Comparison of ENCODE assay signal across 18 cellular contexts in genomic region chr4:92516450-92516849, GRCh38.
DNase-seq lines count a peak whose midpoint lies in the region; ATAC-seq, FAIRE-seq and TF ChIP-seq lines count a peak whose summit lies in the region.
"Had no signal": no experiment of that assay in that cellular context is flagged by ENCODE, and none has a peak within 500 bp of the region (broad histone marks: within the 10 kb centered on the region; RNA-seq: fewer than 3 reads in every experiment).

No MANE protein-coding gene starts in this region.

- H4K20me1 ChIP-seq in GM23338 (replicated peaks; ENCODE audit: insufficient read depth) (no peaks in the 10 kb centered on the region; the same call in 1 of the 2 replicates), H1 (replicated peaks in 1 of 2; ENCODE audit: control insufficient read depth in 1 of 2, insufficient read depth in 2 of 2, low read length in 2 of 2) (peaks cover 0 to 6% of the 10 kb centered on the region in 2 experiments)
- H4K20me1 ChIP-seq: BLaER1 treated with 17β-estradiol and CSF1 and Interleukin-3, amounts not matched to agents 10 nM and 100 nM had no signal

- DNase-seq in DMS 273 (lab: John Stamatoyannopoulos, UW; ENCODE audit: unreplicated experiment) (peak; percentile 20), GM23338 (ENCODE audit: low spot score) (no peak), NCI-H69 (lab: John Stamatoyannopoulos, UW) (peak; percentile 40), H1 (ENCODE audit: low read depth in 1 of 2, low spot score in 2 of 2) (no peak), middle frontal gyrus (ENCODE audit: extremely low spot score, low spot score) (no peak)
- no peak for DNase-seq in activated CD8-positive, alpha-beta memory T cell treated with anti-CD3 and anti-CD28 coated beads, Interleukin-2, amount 10 ng/mL, durations not matched to agents 7 days and 5 days
- no peak for DNase-seq in effector CD4-positive, alpha-beta T cell
- DNase-seq: Calu3; CD8-positive, alpha-beta T cell; KBM-7 had no signal

- H4K91ac ChIP-seq in H1 (replicated peaks; ENCODE audit: insufficient read length, low read length) = no peak overlapping the region

- H3K9me3 Mint-ChIP-seq in GM23338 = no peaks in the 10 kb centered on the region
- H3K9me3 Mint-ChIP-seq in activated CD8-positive, alpha-beta memory T cell treated with anti-CD3 and anti-CD28 coated beads, Interleukin-2, amount 10 ng/mL, durations not matched to agents 7 days and 5 days (ENCODE audit: low read depth) = peaks cover 6% of the 10 kb centered on the region

- POLR2A ChIA-PET in H1 (lab: Charles Lee; ENCODE audit: partially characterized antibody) = interaction anchor here (0.7 to 1.1 kb wide), 2 partner anchors 9 to 10 kb away, joined by 3 to 4 read pairs; no protein-coding TSS in a partner anchor

- no peak for ATAC-seq in GM23338
- no peak for ATAC-seq in GM21786 (IDR thresholded peaks at IDR 0.05; ENCODE audit: unreplicated experiment)
- ATAC-seq in activated CD8-positive, alpha-beta memory T cell treated with anti-CD3 and anti-CD28 coated beads, Interleukin-2, amount 10 ng/mL, durations not matched to agents 7 days and 5 days = no peak
- ATAC-seq: CD8-positive, alpha-beta T cell; HepG2 had no signal

- no peak overlapping the region for H2BK20ac ChIP-seq in H1 (ENCODE audit: low read length)

- H4K5ac ChIP-seq in H1 (ENCODE audit: insufficient read length, low read depth, low read length) = no peak overlapping the region

- H2BK5ac ChIP-seq in H1 (ENCODE audit: low read depth, low read length) = peak overlapping the region; percentile 64

- H3K27me3 Mint-ChIP-seq in GM23338 (ENCODE audit: insufficient read depth, low read depth, poor library complexity) = peaks cover 4% of the 10 kb centered on the region
- no peaks in the 10 kb centered on the region for H3K27me3 Mint-ChIP-seq in activated CD8-positive, alpha-beta memory T cell treated with anti-CD3 and anti-CD28 coated beads, Interleukin-2, amount 10 ng/mL, durations not matched to agents 7 days and 5 days
- H3K27me3 Mint-ChIP-seq: B cell, IgD-negative memory B cell had no signal

- no peak overlapping the region for H3K9ac ChIP-seq in H1 (replicated peaks in 1 of 4; ENCODE audit: extremely low read depth in 1 of 4, low read depth in 3 of 4, low read length in 3 of 4)
- H3K9ac ChIP-seq: BLaER1 treated with 17β-estradiol and CSF1 and Interleukin-3, amounts not matched to agents 10 nM and 100 nM had no signal

- no peak overlapping the region for H3K4ac ChIP-seq in H1 (replicated peaks; ENCODE audit: insufficient read length, low read depth, low read length)

- H3K9me2 ChIP-seq in GM23338 (ENCODE audit: insufficient read depth) = no peaks in the 10 kb centered on the region

- H2BK15ac ChIP-seq in H1 (ENCODE audit: low read length) = no peak overlapping the region

- H3K23me2 ChIP-seq in H1 (ENCODE audit: low read depth, low read length) = no peaks in the 10 kb centered on the region

- no peak overlapping the region for H3K23ac ChIP-seq in H1 (ENCODE audit: insufficient read length)

- H3K4me3 Mint-ChIP-seq in GM23338 = no peak overlapping the region
- no peak overlapping the region for H3K4me3 Mint-ChIP-seq in activated CD8-positive, alpha-beta memory T cell treated with anti-CD3 and anti-CD28 coated beads, Interleukin-2, amount 10 ng/mL, durations not matched to agents 7 days and 5 days
- H3K4me3 Mint-ChIP-seq: B cell; CD8-positive, alpha-beta T cell; IgD-negative memory B cell had no signal

- TF ChIP-seq EP300 in H1 (IDR thresholded peaks at IDR 0.05; ENCODE audit: borderline replicate concordance in 1 of 2, low read depth in 2 of 2, low read length in 2 of 2) = no peak

- H3K4me3 ChIP-seq in GM23338 (no peak overlapping the region), H1 (ENCODE audit: extremely low read depth in 1 of 4, insufficient read depth in 2 of 4, low read depth in 3 of 4, low read length in 4 of 4) (no peak overlapping the region)
- H3K4me3 ChIP-seq: BLaER1 treated with 17β-estradiol and CSF1 and Interleukin-3, amounts not matched to agents 10 nM and 100 nM; HAP-1 had no signal

- no peaks in the 10 kb centered on the region for H3K36me3 ChIP-seq in GM23338 (ENCODE audit: insufficient read depth)
- H3K36me3 ChIP-seq in H1 (ENCODE audit: control insufficient read depth in 2 of 4, insufficient read depth in 4 of 4, low read length in 3 of 4) = no peaks in the 10 kb centered on the region
- H3K36me3 ChIP-seq: BLaER1 treated with 17β-estradiol and CSF1 and Interleukin-3, amounts not matched to agents 10 nM and 100 nM; HAP-1 had no signal

- no peak overlapping the region for H3K18ac ChIP-seq in H1 (ENCODE audit: extremely low read depth, low read length)

- peaks cover 66% of the 10 kb centered on the region for H3K4me1 Mint-ChIP-seq in GM23338
- H3K4me1 Mint-ChIP-seq in activated CD8-positive, alpha-beta memory T cell treated with anti-CD3 and anti-CD28 coated beads, Interleukin-2, amount 10 ng/mL, durations not matched to agents 7 days and 5 days = no peaks in the 10 kb centered on the region
- H3K4me1 Mint-ChIP-seq: B cell, IgD-negative memory B cell had no signal

- no peaks in the 10 kb centered on the region for H3K36me3 Mint-ChIP-seq in GM23338 (ENCODE audit: low read depth)
- no peaks in the 10 kb centered on the region for H3K36me3 Mint-ChIP-seq in activated CD8-positive, alpha-beta memory T cell treated with anti-CD3 and anti-CD28 coated beads, Interleukin-2, amount 10 ng/mL, durations not matched to agents 7 days and 5 days
- H3K36me3 Mint-ChIP-seq: CD8-positive, alpha-beta T cell; IgD-negative memory B cell had no signal

- no peak overlapping the region for H4K8ac ChIP-seq in H1 (ENCODE audit: extremely low read depth, insufficient read depth, low read length)

- no peak overlapping the region for H3K4me2 ChIP-seq in GM23338
- H3K4me2 ChIP-seq in H1 (ENCODE audit: insufficient read depth in 1 of 2, low read depth in 2 of 2, low read length in 2 of 2) = peak overlapping the region in 1 of 2 experiments; percentile 31; a peak in 1 of 4 replicates
- H3K4me2 ChIP-seq: BLaER1 treated with 17β-estradiol and CSF1 and Interleukin-3, amounts not matched to agents 10 nM and 100 nM had no signal

- H3K9me3 ChIP-seq in H1 (ENCODE audit: insufficient read depth in 2 of 2, low read depth in 1 of 2, low read length in 1 of 2) = no peaks in the 10 kb centered on the region
- H3K9me3 ChIP-seq: BLaER1 treated with 17β-estradiol and CSF1 and Interleukin-3, amounts not matched to agents 10 nM and 100 nM; HAP-1 had no signal

- no peak overlapping the region for H3K56ac ChIP-seq in H1 (replicated peaks; ENCODE audit: insufficient read length, low read depth, low read length)

- H3F3A ChIP-seq in GM23338 (replicated peaks; ENCODE audit: low read depth) = no peaks in the 10 kb centered on the region

- TF ChIP-seq RAD21 in H1 (IDR thresholded peaks at IDR 0.05 in 1 of 2, conservative IDR thresholded peaks at IDR 0.05 in 1 of 2; ENCODE audit: low read depth in 2 of 2, low read length in 2 of 2) = no peak

- H3K4me1 ChIP-seq in GM23338 (ENCODE audit: insufficient read depth) (peaks cover 83% of the 10 kb centered on the region), H1 (replicated peaks in 1 of 4; ENCODE audit: control insufficient read depth in 3 of 4, insufficient read depth in 4 of 4, low read length in 3 of 4) (peaks cover 0 to 18% (median 4%) of the 10 kb centered on the region in 4 experiments; a peak in 3 of 7 replicates)
- H3K4me1 ChIP-seq: BLaER1 treated with 17β-estradiol and CSF1 and Interleukin-3, amounts not matched to agents 10 nM and 100 nM; HAP-1 had no signal

- no peak overlapping the region for H3K14ac ChIP-seq in H1 (ENCODE audit: insufficient read length)

- 0 out of 2 replicates have a peak, but pooled peaks cover 3% of the 10 kb centered on the region for H3K79me1 ChIP-seq in H1 (ENCODE audit: low read depth, low read length)

- WGBS in H1 (ENCODE audit: extremely low coverage in 1 of 2, insufficient coverage in 1 of 2, insufficient read length in 1 of 2, insufficient replicate concordance in 2 of 2, low coverage in 1 of 2, low lambda C conversion rate in 2 of 2, missing lambda C conversion rate in 1 of 2), 2 experiments = 91% methylated on average over 6 of the region's 6 CpGs; no CpG with 5 or more reads in 1 of the 2 experiments

- H2BK12ac ChIP-seq in H1 (ENCODE audit: low read depth, low read length) = 0 out of 2 replicates have a peak overlapping the region, but pooled peaks have one; percentile 13

- H2AK5ac ChIP-seq in H1 (ENCODE audit: low read depth, low read length) = no peak overlapping the region

- peak overlapping the region; percentile 58; the same call in 1 of the 2 replicates for H3K27ac Mint-ChIP-seq in GM23338
- no peak overlapping the region for H3K27ac Mint-ChIP-seq in activated CD8-positive, alpha-beta memory T cell treated with anti-CD3 and anti-CD28 coated beads, Interleukin-2, amount 10 ng/mL, durations not matched to agents 7 days and 5 days
- H3K27ac Mint-ChIP-seq: B cell; CD8-positive, alpha-beta T cell; IgD-negative memory B cell had no signal

- H3K79me2 ChIP-seq in GM23338 (replicated peaks; ENCODE audit: insufficient read depth) (peaks cover 81% of the 10 kb centered on the region), H1 (ENCODE audit: control insufficient read depth in 1 of 2, insufficient read depth in 2 of 2, low read length in 2 of 2) (peaks cover 3 to 99% of the 10 kb centered on the region in 2 experiments; a peak in 3 of 4 replicates)

- no peak for TF ChIP-seq CTCF in GM23338 (conservative IDR thresholded peaks at IDR 0.05; ENCODE audit: low read depth in 2 of 2)
- TF ChIP-seq CTCF in H1 (IDR thresholded peaks at IDR 0.05; ENCODE audit: control extremely low read depth in 1 of 3, insufficient read depth in 1 of 3, low read depth in 1 of 3, low read length in 3 of 3) = no peak

- H3K27ac ChIP-seq in GM23338 (ENCODE audit: low read depth) = 0 out of 2 replicates have a peak overlapping the region, but pooled peaks have one; percentile 6
- no peak overlapping the region for H3K27ac ChIP-seq in H1 (ENCODE audit: low read depth, low read length)
- H3K27ac ChIP-seq: BLaER1 treated with 17β-estradiol and CSF1 and Interleukin-3, amounts not matched to agents 10 nM and 100 nM had no signal

- no peaks in the 10 kb centered on the region for H3K27me3 ChIP-seq in GM23338 (ENCODE audit: insufficient read depth)
- no peaks in the 10 kb centered on the region for H3K27me3 ChIP-seq in H1 (replicated peaks in 1 of 4; ENCODE audit: control insufficient read depth in 3 of 4, extremely low read depth in 1 of 4, insufficient read depth in 3 of 4, low read length in 3 of 4)
- H3K27me3 ChIP-seq: BLaER1 treated with 17β-estradiol and CSF1 and Interleukin-3, amounts not matched to agents 10 nM and 100 nM had no signal

- CTCF ChIA-PET in H1 (lab: Charles Lee; ENCODE audit: partially characterized antibody) = interaction anchor here (1.7 kb wide), 1 partner anchor 11 kb away, joined by 5 read pairs; no protein-coding TSS in a partner anchor
- CTCF ChIA-PET in activated CD8-positive, alpha-beta memory T cell treated with anti-CD3 and anti-CD28 coated beads, Interleukin-2, amount 10 ng/mL, durations not matched to agents 7 days and 5 days (lab: Charles Lee) = no interaction called here

- no peak for TF ChIP-seq POLR2A in H1 (IDR thresholded peaks at IDR 0.05; ENCODE audit: control extremely low read depth in 1 of 2, low read depth in 2 of 2, low read length in 2 of 2)

- no peak overlapping the region for H2BK120ac ChIP-seq in H1 (replicated peaks; ENCODE audit: low read depth, low read length)

- H2AFZ ChIP-seq in GM23338 (no peak overlapping the region), H1 (ENCODE audit: low read length) (no peak overlapping the region)

- FAIRE-seq in H1 (lab: Jason Lieb, UNC) = no peak
- FAIRE-seq: G401.6, GM12891, HepG2 had no signal

Comparison
In these comparisons a context has a peak if more than half of its experiments do, and no peak if none do; other contexts are left out.
1. DNase-seq: peak in DMS 273 (single experiment) and NCI-H69 (single experiment); none in GM23338 (single experiment), H1 (0 of 2), middle frontal gyrus (single experiment), activated CD8-positive, alpha-beta memory T cell treated with anti-CD3 and anti-CD28 coated beads, Interleukin-2, amount 10 ng/mL, durations not matched to agents 7 days and 5 days (single experiment) and effector CD4-positive, alpha-beta T cell (single experiment).